ENCODE assay signal across 15 cellular contexts in the genomic region with DNA sequence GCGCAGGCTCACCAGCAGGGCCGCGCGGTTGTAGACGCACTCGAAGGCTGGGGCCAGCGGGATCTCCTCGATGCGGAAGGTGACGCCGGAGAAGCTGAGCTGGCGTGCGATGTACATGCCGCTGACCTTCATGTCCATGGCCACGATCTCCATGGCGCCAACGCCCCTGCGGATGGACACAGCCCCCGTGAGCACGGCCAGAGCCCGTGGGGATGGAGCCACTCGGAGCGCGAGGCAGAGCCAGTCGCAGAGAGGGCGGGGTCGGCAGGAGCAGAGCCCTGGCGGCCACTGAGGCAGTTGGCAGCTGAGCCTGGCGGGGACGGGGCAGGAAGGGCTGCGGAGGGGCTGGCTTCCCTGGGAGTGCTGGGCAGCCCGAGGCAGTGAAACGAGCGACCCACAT. TPM values are rescaled to one million over a fixed set of nuclear protein-coding genes. Genes with fewer than 3 reads are reported as not detected.
A peak's percentile ranks its signal among the peaks of the same experiment; 100 is the strongest.
DNase-seq lines count a peak whose midpoint lies in the region; ATAC-seq, FAIRE-seq and TF ChIP-seq lines count a peak whose summit lies in the region.
"Had no signal": no experiment of that assay in that cellular context is flagged by ENCODE, and none has a peak within 500 bp of the region (broad histone marks: within the 10 kb centered on the region; RNA-seq: fewer than 3 reads in every experiment).

No MANE protein-coding gene starts in this region.

- no peak for FAIRE-seq in HepG2 (lab: Jason Lieb, UNC)
- FAIRE-seq: A549, GM12892, H54 had no signal

- intact Hi-C loops in right cardiac atrium (cut with DNase I): loop anchor here in 1 of 4 donors (5.0 kb wide), 1 partner anchor 73 kb away; no protein-coding TSS in a partner anchor
- intact Hi-C loops in cardiac septum (cut with DNase I): no loop called here
- intact Hi-C loops in HepG2 (cut with micrococcal nuclease; ENCODE audit: unreplicated experiment): no loop called here

- no peaks in the 10 kb centered on the region for H3K79me2 ChIP-seq in HepG2 (ENCODE audit: insufficient read depth, low read length)

- H3K4me1 ChIP-seq in right cardiac atrium (ENCODE audit: control insufficient read depth, insufficient read depth, low read length) (no peaks in the 10 kb centered on the region), HepG2 (ENCODE audit: insufficient read depth, low read length) (peaks cover 3% of the 10 kb centered on the region)
- H3K4me1 ChIP-seq: Caco-2 had no signal

- CTCF ChIA-PET in RWPE1 (lab: Yijun Ruan, JAX) (no interaction called here), HepG2 (lab: Yijun Ruan, JAX; ENCODE audit: low intra/inter-chr PET ratio, low total read pairs) (no interaction called here)

- DNase-seq in right cardiac atrium: peak in 2 of 3 donors; percentile 20 to 63
- no peak for DNase-seq in cardiac septum (ENCODE audit: low spot score)
- DNase-seq in RWPE1 (ENCODE audit: low spot score): no peak
- DNase-seq in HepG2 (ENCODE audit: low spot score): no peak
- no peak for DNase-seq in dedifferentiated amniotic fluid mesenchymal stem cell (ENCODE audit: extremely low spot score)
- no peak for DNase-seq in NCI-H1436 (lab: John Stamatoyannopoulos, UW)
- DNase-seq: Caco-2, DND-41, GDM1, GM23248 had no signal

- no peak overlapping the region for H3K9ac ChIP-seq in HepG2 (ENCODE audit: insufficient read depth, low read depth, low read length)
- H3K9ac ChIP-seq: GM23248 had no signal

- TF ChIP-seq POLR2A in HepG2 (IDR thresholded peaks at IDR 0.05; ENCODE audit: insufficient read depth in 1 of 2, low read depth in 2 of 2, low read length in 2 of 2): no peak

- BruUV-seq in HepG2 (replicated peaks; lab: Mats Ljungman, UMichigan): no TSS peak

- TF ChIP-seq EP300 in HepG2 (IDR thresholded peaks at IDR 0.05; ENCODE audit: low read depth in 2 of 2, low read length in 2 of 2) (no peak), HepG2 (CRISPR knock-in tag; IDR thresholded peaks at IDR 0.05; ENCODE audit: borderline replicate concordance) (no peak)

- ATAC-seq in right cardiac atrium (no peak), HepG2 (no peak), GM18873 (IDR thresholded peaks at IDR 0.05; ENCODE audit: low FRiP score, unreplicated experiment) (no peak)
- ATAC-seq: A549, HCT116 had no signal

- peaks cover 21 to 44% of the 10 kb centered on the region in 2 experiments; a peak in 4 of 5 replicates for H3K36me3 ChIP-seq in HepG2 (replicated peaks in 1 of 2; ENCODE audit: control insufficient read depth in 1 of 2, insufficient read depth in 2 of 2, low read length in 2 of 2)

- WGBS in right cardiac atrium: 95% methylated on average over 34 of the region's 34 CpGs
- 95% methylated on average over 30 of the region's 34 CpGs for WGBS in HepG2 (ENCODE audit: low lambda C conversion rate)

- no peak overlapping the region for H2AFZ ChIP-seq in HepG2 (ENCODE audit: low read length)
- H2AFZ ChIP-seq: GM23248 had no signal

- no peaks in the 10 kb centered on the region for H3K27me3 ChIP-seq in right cardiac atrium (ENCODE audit: control insufficient read depth, insufficient read depth)
- H3K27me3 ChIP-seq in HepG2 (ENCODE audit: control insufficient read depth in 1 of 2, insufficient read depth in 2 of 2, low read length in 2 of 2): no peaks in the 10 kb centered on the region; a peak in 1 of 5 replicates

- no peak overlapping the region for H3K4me2 ChIP-seq in HepG2 (ENCODE audit: low read depth, low read length)
- H3K4me2 ChIP-seq: A549 had no signal

- no peaks in the 10 kb centered on the region for H4K20me1 ChIP-seq in HepG2 (ENCODE audit: insufficient read depth, low read length)

- POLR2A ChIA-PET in RWPE1 (lab: Yijun Ruan, JAX; ENCODE audit: low non-redundant PET): no interaction called here
- POLR2A ChIA-PET in HepG2 (lab: Yijun Ruan, JAX): no interaction called here

- H3K9me3 ChIP-seq in right cardiac atrium (ENCODE audit: control insufficient read depth, low read length) (no peaks in the 10 kb centered on the region), HepG2 (ENCODE audit: low read length) (no peaks in the 10 kb centered on the region)
- H3K9me3 ChIP-seq: A549, Caco-2 had no signal

- TF ChIP-seq RAD21 in HepG2 (CRISPR knock-in tag; IDR thresholded peaks at IDR 0.05): no peak

- in situ Hi-C loops in HepG2 (cut with HindIII; ENCODE audit: extremely low pct_ligation_motif_present, low pct_unique_long_range_greater_than_20kb): loop anchor here (5.0 kb wide), 1 partner anchor 33 kb away; no protein-coding TSS in a partner anchor

- H3K4me3 ChIP-seq in right cardiac atrium (ENCODE audit: low read length) (no peak overlapping the region), HepG2 (replicated peaks in 1 of 3; ENCODE audit: insufficient read depth in 1 of 3, low read depth in 2 of 3, low read length in 3 of 3) (no peak overlapping the region)
- H3K4me3 ChIP-seq: A549, GM23248 had no signal

- no peak for TF ChIP-seq CTCF in RWPE1 (conservative IDR thresholded peaks at IDR 0.05; ENCODE audit: low read depth)
- TF ChIP-seq CTCF in HepG2 (CRISPR knock-in tag; IDR thresholded peaks at IDR 0.05): no peak

- H3K27ac ChIP-seq in right cardiac atrium (ENCODE audit: low read length) (no peak overlapping the region), RWPE1 (peak overlapping the region; percentile 100), HepG2 (ENCODE audit: extremely low read length, insufficient read depth, low read length) (no peak overlapping the region)
- H3K27ac ChIP-seq: A549, GM23248 had no signal

RNA-seq across cellular contexts. Expression of gene GPX4, which starts 15.2 kb away (rescaled TPM):
- 100 to 1,000 TPM; 300 to 374 (median 359) TPM for total RNA-seq in right cardiac atrium
- polyA plus RNA-seq in right cardiac atrium: 713 TPM
- 243 TPM for total RNA-seq in cardiac septum
- 426 and 535 TPM in 2 replicates for total RNA-seq in HepG2 (2016; rRNA removed; fragmentation: Illumina TruSeq; extraction: Trizol)
- total RNA-seq in HepG2 (2016; cell fraction: cytosol; rRNA removed; fragmentation: Illumina TruSeq; extraction: Trizol; ENCODE audit: low read depth): 2,785 and 3,522 TPM in 2 replicates
- 340 and 561 TPM in 2 replicates for total RNA-seq in HepG2 (2016; cell fraction: insoluble cytoplasmic fraction; rRNA removed; fragmentation: Illumina TruSeq; extraction: Trizol)
- total RNA-seq in HepG2 (2016; cell fraction: membrane; rRNA removed; fragmentation: Illumina TruSeq; extraction: Trizol): 1,902 and 2,313 TPM in 2 replicates
- 168 and 177 TPM in 2 replicates for total RNA-seq in HepG2 (2016; cell fraction: nucleus; rRNA removed; fragmentation: Illumina TruSeq; extraction: Trizol)
- 613 and 728 TPM in 2 replicates for polyA plus RNA-seq in HepG2 (2011; rRNA removed)
- 837 and 1,257 TPM in 2 replicates for polyA plus RNA-seq in HepG2 (2011; cell fraction: cytosol; rRNA removed)
- 557 and 562 TPM in 2 replicates for polyA plus RNA-seq in HepG2 (2011; cell fraction: nucleus; rRNA removed)
- 539 and 705 TPM in 2 replicates for polyA plus RNA-seq in HepG2 (2012)
- 3,701 and 4,930 TPM in 2 replicates for polyA plus RNA-seq in HepG2 (2016; cell fraction: cytosol; fragmentation: Illumina TruSeq; extraction: Trizol; ENCODE audit: low read depth)
- polyA plus RNA-seq in HepG2 (2016; cell fraction: insoluble cytoplasmic fraction; fragmentation: Illumina TruSeq; extraction: Trizol; ENCODE audit: low read depth): 454 and 583 TPM in 2 replicates
- 2,313 and 2,706 TPM in 2 replicates for polyA plus RNA-seq in HepG2 (2016; cell fraction: membrane; fragmentation: Illumina TruSeq; extraction: Trizol; ENCODE audit: low read depth)
- polyA plus RNA-seq in HepG2 (2016; cell fraction: nucleus; fragmentation: Illumina TruSeq; extraction: Trizol; ENCODE audit: insufficient read depth, low read depth): 387 and 420 TPM in 2 replicates
- 195 and 435 TPM in 2 replicates for polyA minus RNA-seq in HepG2 (2011; rRNA and poly(A)+ RNA removed; ENCODE audit: low replicate concordance)
- polyA minus RNA-seq in HepG2 (2011; cell fraction: cytosol; rRNA and poly(A)+ RNA removed): 211 and 241 TPM in 2 replicates
- 51.6 and 73.4 TPM in 2 replicates for polyA minus RNA-seq in HepG2 (2011; cell fraction: nucleus; rRNA and poly(A)+ RNA removed)

RNA-seq across cellular contexts. Expression of gene POLR2E, which starts 23.8 kb away (rescaled TPM):
- total RNA-seq in right cardiac atrium (100 to 1,000 TPM; 110 to 145 (median 131) TPM), cardiac septum (125 TPM), HepG2 (2016; rRNA removed; fragmentation: Illumina TruSeq; extraction: Trizol) (140 TPM in 2 replicates)
- polyA plus RNA-seq in right cardiac atrium (179 TPM), HepG2 (2011; rRNA removed) (272 and 305 TPM in 2 replicates)
- 43.4 and 44.8 TPM in 2 replicates for total RNA-seq in HepG2 (2016; cell fraction: cytosol; rRNA removed; fragmentation: Illumina TruSeq; extraction: Trizol; ENCODE audit: low read depth)
- total RNA-seq in HepG2 (2016; cell fraction: insoluble cytoplasmic fraction; rRNA removed; fragmentation: Illumina TruSeq; extraction: Trizol): 135 and 141 TPM in 2 replicates
- 89.0 and 92.5 TPM in 2 replicates for total RNA-seq in HepG2 (2016; cell fraction: membrane; rRNA removed; fragmentation: Illumina TruSeq; extraction: Trizol)
- 54.0 and 55.3 TPM in 2 replicates for total RNA-seq in HepG2 (2016; cell fraction: nucleus; rRNA removed; fragmentation: Illumina TruSeq; extraction: Trizol)
- 222 and 337 TPM in 2 replicates for polyA plus RNA-seq in HepG2 (2011; cell fraction: cytosol; rRNA removed)
- polyA plus RNA-seq in HepG2 (2011; cell fraction: nucleus; rRNA removed): 150 and 188 TPM in 2 replicates
- 201 and 222 TPM in 2 replicates for polyA plus RNA-seq in HepG2 (2012)
- polyA plus RNA-seq in HepG2 (2016; cell fraction: cytosol; fragmentation: Illumina TruSeq; extraction: Trizol; ENCODE audit: low read depth): 94.9 and 102 TPM in 2 replicates
- 246 and 282 TPM in 2 replicates for polyA plus RNA-seq in HepG2 (2016; cell fraction: insoluble cytoplasmic fraction; fragmentation: Illumina TruSeq; extraction: Trizol; ENCODE audit: low read depth)
- 145 and 159 TPM in 2 replicates for polyA plus RNA-seq in HepG2 (2016; cell fraction: membrane; fragmentation: Illumina TruSeq; extraction: Trizol; ENCODE audit: low read depth)
- 179 TPM in 2 replicates for polyA plus RNA-seq in HepG2 (2016; cell fraction: nucleus; fragmentation: Illumina TruSeq; extraction: Trizol; ENCODE audit: insufficient read depth, low read depth)
- polyA minus RNA-seq in HepG2 (2011; rRNA and poly(A)+ RNA removed; ENCODE audit: low replicate concordance): 343 and 389 TPM in 2 replicates
- 104 and 129 TPM in 2 replicates for polyA minus RNA-seq in HepG2 (2011; cell fraction: cytosol; rRNA and poly(A)+ RNA removed)
- 39.5 and 42.0 TPM in 2 replicates for polyA minus RNA-seq in HepG2 (2011; cell fraction: nucleus; rRNA and poly(A)+ RNA removed)

RNA-seq across cellular contexts. Expression of gene ARHGAP45, which starts 52.0 kb away (rescaled TPM):
- 10 to 100 TPM in 1 of 4 donors, 1 to 10 TPM in 3; 7.7 to 10.4 (median 9.2) TPM for total RNA-seq in right cardiac atrium
- 5.9 TPM for polyA plus RNA-seq in right cardiac atrium
- total RNA-seq in cardiac septum: 3.7 TPM
- 0.48 and 0.84 TPM in 2 replicates for total RNA-seq in HepG2 (2016; rRNA removed; fragmentation: Illumina TruSeq; extraction: Trizol)
- total RNA-seq in HepG2 (2016; cell fraction: cytosol; rRNA removed; fragmentation: Illumina TruSeq; extraction: Trizol; ENCODE audit: low read depth): 0.35 and 0.51 TPM in 2 replicates
- total RNA-seq in HepG2 (2016; cell fraction: insoluble cytoplasmic fraction; rRNA removed; fragmentation: Illumina TruSeq; extraction: Trizol): 0.16 and 0.50 TPM in 2 replicates
- total RNA-seq in HepG2 (2016; cell fraction: membrane; rRNA removed; fragmentation: Illumina TruSeq; extraction: Trizol): 0.38 and 0.40 TPM in 2 replicates
- 0.28 and 0.63 TPM in 2 replicates for total RNA-seq in HepG2 (2016; cell fraction: nucleus; rRNA removed; fragmentation: Illumina TruSeq; extraction: Trizol)
- polyA plus RNA-seq in HepG2 (2011; rRNA removed): 32.0 and 40.3 TPM in 2 replicates
- polyA plus RNA-seq in HepG2 (2011; cell fraction: cytosol; rRNA removed): 17.7 and 31.9 TPM in 2 replicates
- polyA plus RNA-seq in HepG2 (2011; cell fraction: nucleus; rRNA removed): 222 and 325 TPM in 2 replicates
- 21.8 and 23.4 TPM in 2 replicates for polyA plus RNA-seq in HepG2 (2012)
- not detected in 2 replicates for polyA plus RNA-seq in HepG2 (2016; cell fraction: cytosol; fragmentation: Illumina TruSeq; extraction: Trizol; ENCODE audit: low read depth)
- polyA plus RNA-seq in HepG2 (2016; cell fraction: insoluble cytoplasmic fraction; fragmentation: Illumina TruSeq; extraction: Trizol; ENCODE audit: low read depth): 0.41 and 0.69 TPM in 2 replicates
- polyA plus RNA-seq in HepG2 (2016; cell fraction: membrane; fragmentation: Illumina TruSeq; extraction: Trizol; ENCODE audit: low read depth): not detected in 2 replicates
- polyA plus RNA-seq in HepG2 (2016; cell fraction: nucleus; fragmentation: Illumina TruSeq; extraction: Trizol; ENCODE audit: insufficient read depth, low read depth): 1.5 TPM in 2 replicates
- polyA minus RNA-seq in HepG2 (2011; rRNA and poly(A)+ RNA removed; ENCODE audit: low replicate concordance): 18.3 and 37.9 TPM in 2 replicates
- 19.3 and 20.1 TPM in 2 replicates for polyA minus RNA-seq in HepG2 (2011; cell fraction: cytosol; rRNA and poly(A)+ RNA removed)
- polyA minus RNA-seq in HepG2 (2011; cell fraction: nucleus; rRNA and poly(A)+ RNA removed): 25.0 and 29.0 TPM in 2 replicates

RNA-seq across cellular contexts. Expression of gene SBNO2, which starts 55.1 kb away (rescaled TPM):
- total RNA-seq in right cardiac atrium: 10 to 100 TPM; 18.0 to 44.5 (median 20.5) TPM
- polyA plus RNA-seq in right cardiac atrium: 13.4 TPM
- total RNA-seq in cardiac septum: 37.3 TPM
- total RNA-seq in HepG2 (2016; rRNA removed; fragmentation: Illumina TruSeq; extraction: Trizol): 5.8 and 10.4 TPM in 2 replicates
- 3.3 and 3.8 TPM in 2 replicates for total RNA-seq in HepG2 (2016; cell fraction: cytosol; rRNA removed; fragmentation: Illumina TruSeq; extraction: Trizol; ENCODE audit: low read depth)
- total RNA-seq in HepG2 (2016; cell fraction: insoluble cytoplasmic fraction; rRNA removed; fragmentation: Illumina TruSeq; extraction: Trizol): 6.5 and 12.4 TPM in 2 replicates
- total RNA-seq in HepG2 (2016; cell fraction: membrane; rRNA removed; fragmentation: Illumina TruSeq; extraction: Trizol): 7.7 and 8.1 TPM in 2 replicates
- total RNA-seq in HepG2 (2016; cell fraction: nucleus; rRNA removed; fragmentation: Illumina TruSeq; extraction: Trizol): 10.4 and 12.1 TPM in 2 replicates
- 8.6 and 10.8 TPM in 2 replicates for polyA plus RNA-seq in HepG2 (2011; rRNA removed)
- 4.1 and 8.0 TPM in 2 replicates for polyA plus RNA-seq in HepG2 (2011; cell fraction: cytosol; rRNA removed)
- polyA plus RNA-seq in HepG2 (2011; cell fraction: nucleus; rRNA removed): 53.6 and 82.3 TPM in 2 replicates
- 10.8 and 11.3 TPM in 2 replicates for polyA plus RNA-seq in HepG2 (2012)
- 1.0 and 1.1 TPM in 2 replicates for polyA plus RNA-seq in HepG2 (2016; cell fraction: cytosol; fragmentation: Illumina TruSeq; extraction: Trizol; ENCODE audit: low read depth)
- 6.7 and 7.7 TPM in 2 replicates for polyA plus RNA-seq in HepG2 (2016; cell fraction: insoluble cytoplasmic fraction; fragmentation: Illumina TruSeq; extraction: Trizol; ENCODE audit: low read depth)
- 2.8 and 3.4 TPM in 2 replicates for polyA plus RNA-seq in HepG2 (2016; cell fraction: membrane; fragmentation: Illumina TruSeq; extraction: Trizol; ENCODE audit: low read depth)
- polyA plus RNA-seq in HepG2 (2016; cell fraction: nucleus; fragmentation: Illumina TruSeq; extraction: Trizol; ENCODE audit: insufficient read depth, low read depth): 33.1 and 36.3 TPM in 2 replicates
- 21.5 and 30.2 TPM in 2 replicates for polyA minus RNA-seq in HepG2 (2011; rRNA and poly(A)+ RNA removed; ENCODE audit: low replicate concordance)
- 9.8 and 12.0 TPM in 2 replicates for polyA minus RNA-seq in HepG2 (2011; cell fraction: cytosol; rRNA and poly(A)+ RNA removed)
- polyA minus RNA-seq in HepG2 (2011; cell fraction: nucleus; rRNA and poly(A)+ RNA removed): 13.0 and 13.4 TPM in 2 replicates

Comparison
In these comparisons a context has a peak if more than half of its experiments do, and no peak if none do; other contexts are left out.
1. DNase-seq: peak in right cardiac atrium (2 of 3); none in cardiac septum (single experiment), RWPE1 (single experiment), HepG2 (single experiment), dedifferentiated amniotic fluid mesenchymal stem cell (single experiment) and NCI-H1436 (single experiment).